15 cellular contexts compared by ENCODE assay signal in genomic region chr19:31290926-31291590, GRCh38. TPM values are rescaled to one million over a fixed set of nuclear protein-coding genes. Genes with fewer than 3 reads are reported as not detected.
"Had no signal": no experiment of that assay in that cellular context is flagged by ENCODE, and none has a peak within 500 bp of the region (broad histone marks: within the 10 kb centered on the region; RNA-seq: fewer than 3 reads in every experiment).

No MANE protein-coding gene starts in this region.

- H3K27ac ChIP-seq: left lung, thyroid gland had no signal

- H3K27me3 ChIP-seq: left lung, thyroid gland had no signal

- H3K4me3 ChIP-seq: left lung, thyroid gland had no signal

- DNase-seq: activated B cell treated with CpG ODN at 0.5 μM for 24 hours; activated CD4-positive, alpha-beta T cell treated with anti-CD3 and anti-CD28 coated beads for 36 hours; activated CD4-positive, alpha-beta T cell treated with anti-CD3 and anti-CD28 coated beads, Interleukin-2, amount 50 U/mL, for 4 hours; activated naive CD4-positive, alpha-beta T cell treated with anti-CD3 and anti-CD28 coated beads for 36 hours; activated naive CD8-positive, alpha-beta T cell treated with anti-CD3 and anti-CD28 coated beads, Interleukin-2, amount 10 ng/mL, durations not matched to agents 7 days and 5 days; activated T-cell treated with anti-CD3 and anti-CD28 coated beads, Interleukin-2, amount 50 U/mL, for 48 hours; amniotic stem cell; kidney glomerular epithelial cell; nephron progenitor cell; retina; stimulated activated CD4-positive, alpha-beta T cell treated with anti-CD3 and anti-CD28 coated beads, Interleukin-4, amount 100 ng/mL, for 4 hours; stimulated activated naive CD8-positive, alpha-beta T cell treated with anti-CD3 and anti-CD28 coated beads, Interleukin-15, Interleukin-2, amounts not matched to agents 100 U/mL and 50 U/mL, for 24 hours; T-helper 17 cell; thyroid gland had no signal

- H3K4me1 ChIP-seq: left lung had no signal

- H3K9me3 ChIP-seq: left lung, thyroid gland had no signal

- H3K36me3 ChIP-seq: left lung, thyroid gland had no signal

RNA-seq across cellular contexts. Expression of gene TSHZ3, which starts 58.2 kb away (rescaled TPM):
- total RNA-seq: activated B cell treated with CpG ODN at 0.5 μM for 24 hours had no signal
